21 cellular contexts compared by ENCODE assay signal in genomic region chr3:101870138-101870537, GRCh38. TPM values are rescaled to one million over a fixed set of nuclear protein-coding genes. Genes with fewer than 3 reads are reported as not detected.
DNase-seq lines count a peak whose midpoint lies in the region; TF ChIP-seq lines count a peak whose summit lies in the region.
"Had no signal": no experiment of that assay in that cellular context is flagged by ENCODE, and none has a peak within 500 bp of the region (broad histone marks: within the 10 kb centered on the region; RNA-seq: fewer than 3 reads in every experiment).

No MANE protein-coding gene starts in this region.

- H3K9me3 ChIP-seq in colonic mucosa (no peaks in the 10 kb centered on the region), neuronal stem cell (replicated peaks in 1 of 2; ENCODE audit: control insufficient read depth in 2 of 2, insufficient read depth in 1 of 2, low read depth in 1 of 2, low read length in 2 of 2) (no peaks in the 10 kb centered on the region)
- H3K9me3 ChIP-seq in CD8-positive, alpha-beta memory T cell (ENCODE audit: low read length), result no peaks in the 10 kb centered on the region

- H3K27ac Mint-ChIP-seq in CD8-positive, alpha-beta memory T cell, result no peak overlapping the region
- H3K27ac Mint-ChIP-seq: CD4-positive, CD25-positive, alpha-beta regulatory T cell had no signal

- DNase-seq in ELR (ENCODE audit: low read depth) (peak; percentile 56), RWPE1 (ENCODE audit: low spot score) (peak; percentile 34), fibroblast of mammary gland (ENCODE audit: low read depth) (peak; percentile 31), NCI-H82 treated with DMSO at 0.1 percent for 48 hours (lab: John Stamatoyannopoulos, UW; ENCODE audit: unreplicated experiment) (no peak), colonic mucosa (no peak), neuronal stem cell (ENCODE audit: low spot score) (no peak)
- DNase-seq in CD8-positive, alpha-beta memory T cell, result no peak
- DNase-seq: CD4-positive, CD25-positive, alpha-beta regulatory T cell; COR-L47; DMS79; H7; KBM-7; NCI-H1092 treated with DMSO at 0.1 percent for 48 hours; NCI-H146; NCI-H2029; NCI-H2227 treated with DMSO at 0.1 percent for 48 hours; NCI-H524; NCI-H774; OCI-M1; SHP77; SW 1271 had no signal

- no peak overlapping the region for H2BK120ac ChIP-seq in neuronal stem cell (ENCODE audit: low read depth, low read length)

- no peaks in the 10 kb centered on the region for H3K36me3 ChIP-seq in colonic mucosa
- H3K36me3 ChIP-seq in CD8-positive, alpha-beta memory T cell (ENCODE audit: insufficient read depth, low read length), result no peaks in the 10 kb centered on the region
- H3K36me3 ChIP-seq in neuronal stem cell (replicated peaks in 1 of 2; ENCODE audit: control insufficient read depth in 2 of 2, insufficient read depth in 2 of 2, low read length in 2 of 2), result no peaks in the 10 kb centered on the region

- TF ChIP-seq CTCF in RWPE1 (conservative IDR thresholded peaks at IDR 0.05; ENCODE audit: low read depth) (no peak), fibroblast of mammary gland (conservative IDR thresholded peaks at IDR 0.05; ENCODE audit: control insufficient read depth, insufficient read depth, low read depth, low read length) (no peak), colonic mucosa (IDR thresholded peaks at IDR 0.05) (no peak)

- H2BK12ac ChIP-seq in neuronal stem cell (ENCODE audit: low read length), result no peak overlapping the region

- H3K4me3 ChIP-seq in fibroblast of mammary gland (ENCODE audit: control insufficient read depth, low read depth, low read length) (no peak overlapping the region), colonic mucosa (no peak overlapping the region), neuronal stem cell (ENCODE audit: low read length in 2 of 2) (no peak overlapping the region)
- H3K4me3 ChIP-seq in CD8-positive, alpha-beta memory T cell (ENCODE audit: low read length), result no peak overlapping the region

- H2AK5ac ChIP-seq in neuronal stem cell (ENCODE audit: low read depth, low read length), result no peak overlapping the region

- no peak overlapping the region for H3K23ac ChIP-seq in neuronal stem cell (ENCODE audit: low read depth, low read length, poor library complexity)

- no peak overlapping the region for H2BK15ac ChIP-seq in neuronal stem cell (ENCODE audit: low read length)

- no peak overlapping the region for H4K8ac ChIP-seq in neuronal stem cell (ENCODE audit: low read depth, low read length)

- intact Hi-C loops in colonic mucosa (cut with DNase I), result loop anchor here (10.0 kb wide), 1 partner anchor 355 kb away; no protein-coding TSS in a partner anchor

- H3K14ac ChIP-seq in neuronal stem cell (ENCODE audit: low read length), result no peak overlapping the region

- H3K4me1 ChIP-seq in colonic mucosa, result no peaks in the 10 kb centered on the region
- H3K4me1 ChIP-seq in CD8-positive, alpha-beta memory T cell (ENCODE audit: insufficient read depth, low read length), result no peaks in the 10 kb centered on the region
- peaks cover 3 to 8% of the 10 kb centered on the region in 2 donors for H3K4me1 ChIP-seq in neuronal stem cell (ENCODE audit: control insufficient read depth in 2 of 2, insufficient read depth in 1 of 2, low read depth in 1 of 2, low read length in 2 of 2)

- no peak overlapping the region for H3K4me3 Mint-ChIP-seq in CD8-positive, alpha-beta memory T cell
- H3K4me3 Mint-ChIP-seq: CD4-positive, CD25-positive, alpha-beta regulatory T cell had no signal

- CTCF ChIA-PET in RWPE1 (lab: Yijun Ruan, JAX), result interaction anchor here (0.7 kb wide), 1 partner anchor 243 kb away, joined by 4 read pairs; no protein-coding TSS in a partner anchor
- CTCF ChIA-PET in CD8-positive, alpha-beta memory T cell (lab: Charles Lee), result no interaction called here

- no peak overlapping the region for H4K91ac ChIP-seq in neuronal stem cell (ENCODE audit: low read depth, low read length, poor library complexity)

- no peaks in the 10 kb centered on the region for H3K27me3 ChIP-seq in colonic mucosa
- no peaks in the 10 kb centered on the region for H3K27me3 ChIP-seq in CD8-positive, alpha-beta memory T cell (ENCODE audit: insufficient read depth, low read length, poor library complexity, severe bottlenecking)
- H3K27me3 ChIP-seq in neuronal stem cell (ENCODE audit: control insufficient read depth in 3 of 3, insufficient read depth in 3 of 3, low read depth in 1 of 3, low read length in 3 of 3), result no peaks in the 10 kb centered on the region

- POLR2A ChIA-PET in RWPE1 (lab: Yijun Ruan, JAX; ENCODE audit: low non-redundant PET), result no interaction called here
- POLR2A ChIA-PET in CD8-positive, alpha-beta memory T cell (lab: Charles Lee), result no interaction called here

- H3K9me3 Mint-ChIP-seq in CD8-positive, alpha-beta memory T cell, result no peaks in the 10 kb centered on the region

- no peak overlapping the region for H3K18ac ChIP-seq in neuronal stem cell (ENCODE audit: low read length)

- H3K36me3 Mint-ChIP-seq in CD8-positive, alpha-beta memory T cell, result no peaks in the 10 kb centered on the region

- no peak overlapping the region for H3K4ac ChIP-seq in neuronal stem cell (ENCODE audit: low read length)

- no peak overlapping the region for H2BK5ac ChIP-seq in neuronal stem cell (ENCODE audit: low read length)

- no peak overlapping the region for H3K4me2 ChIP-seq in neuronal stem cell (ENCODE audit: insufficient read depth, low read length, poor library complexity, severe bottlenecking)

- H3K4me1 Mint-ChIP-seq in CD8-positive, alpha-beta memory T cell, result no peaks in the 10 kb centered on the region

- H3K27ac ChIP-seq in RWPE1, result no peak overlapping the region
- no peak overlapping the region for H3K27ac ChIP-seq in colonic mucosa
- no peak overlapping the region for H3K27ac ChIP-seq in CD8-positive, alpha-beta memory T cell (ENCODE audit: low read depth, low read length)
- no peak overlapping the region for H3K27ac ChIP-seq in neuronal stem cell (replicated peaks; ENCODE audit: low read length)

- no CpG with 5 or more reads among the region's 5 CpGs for WGBS in neuronal stem cell (ENCODE audit: extremely low coverage in 2 of 2, insufficient read length in 2 of 2, insufficient replicate concordance in 1 of 2), 2 donors

- H3K79me1 ChIP-seq in neuronal stem cell (ENCODE audit: low read depth, low read length), result no peaks in the 10 kb centered on the region

- no peak overlapping the region for H2AFZ ChIP-seq in neuronal stem cell (ENCODE audit: low read length)

- no peaks in the 10 kb centered on the region for H3K27me3 Mint-ChIP-seq in CD8-positive, alpha-beta memory T cell
- H3K27me3 Mint-ChIP-seq: CD4-positive, CD25-positive, alpha-beta regulatory T cell had no signal

- no peak overlapping the region for H3K9ac ChIP-seq in colonic mucosa (ENCODE audit: low read depth in 2 of 2, low read length in 2 of 2)
- H3K9ac ChIP-seq in neuronal stem cell (ENCODE audit: low read depth, low read length, poor library complexity), result no peak overlapping the region

RNA-seq across cellular contexts. Expression of gene NFKBIZ, which starts 20.8 kb away (rescaled TPM):
- 10 to 100 TPM; 69.4 to 96.2 TPM for total RNA-seq in colonic mucosa
- 10 to 100 TPM; 32.3 to 32.9 TPM for total RNA-seq in CD8-positive, alpha-beta memory T cell
- 8.0 TPM for polyA plus RNA-seq in CD8-positive, alpha-beta memory T cell
- polyA plus RNA-seq in neuronal stem cell (2013, experiment 1 of 2), result 5.5 TPM
- 6.6 TPM for polyA plus RNA-seq in neuronal stem cell (2013, experiment 2 of 2)

Comparison
In these comparisons a context has a peak if more than half of its experiments do, and no peak if none do; other contexts are left out.
1. DNase-seq: peak in ELR (single experiment), RWPE1 (single experiment) and fibroblast of mammary gland (single experiment); none in NCI-H82 treated with DMSO at 0.1 percent for 48 hours (single experiment), colonic mucosa (single experiment), CD8-positive, alpha-beta memory T cell (0 of 5) and neuronal stem cell (single experiment).